Comparison of ENCODE assay signal across 21 cellular contexts in the genomic region with DNA sequence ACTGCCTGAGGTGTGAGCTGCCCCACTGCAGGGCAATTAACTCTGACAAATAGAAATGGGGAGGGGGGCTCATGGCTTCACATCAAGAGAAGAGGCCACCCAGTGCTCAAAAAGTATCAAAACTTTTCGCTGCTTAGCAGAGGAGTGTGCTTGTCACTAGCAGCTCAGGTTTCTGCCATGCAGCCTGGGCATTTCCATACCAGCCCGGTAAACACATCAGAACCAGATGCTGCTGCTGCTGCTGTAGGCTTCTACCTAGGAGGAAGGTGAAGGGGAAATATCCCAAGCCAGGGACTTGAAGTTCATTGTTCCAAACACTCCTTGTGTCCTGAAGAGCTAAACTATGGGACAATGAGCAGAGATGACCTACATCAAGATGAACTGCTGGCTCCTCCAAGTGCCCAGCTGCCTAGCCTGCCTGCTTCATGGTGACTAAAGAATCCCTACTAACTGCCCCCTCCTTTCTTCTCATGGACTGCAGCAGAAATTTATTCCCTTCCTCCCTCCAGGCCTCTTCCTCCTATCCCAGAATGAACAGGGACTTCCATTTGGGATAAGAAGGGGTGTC. TPM values are rescaled to one million over a fixed set of nuclear protein-coding genes. Genes with fewer than 3 reads are reported as not detected.
A peak's percentile ranks its signal among the peaks of the same experiment; 100 is the strongest.
DNase-seq lines count a peak whose midpoint lies in the region; FAIRE-seq and TF ChIP-seq lines count a peak whose summit lies in the region.
"Had no signal": no experiment of that assay in that cellular context is flagged by ENCODE, and none has a peak within 500 bp of the region (broad histone marks: within the 10 kb centered on the region; RNA-seq: fewer than 3 reads in every experiment).

No MANE protein-coding gene starts in this region.

- H3K27ac ChIP-seq in kidney (ENCODE audit: low read depth in 2 of 2, low read length in 2 of 2) (peak overlapping the region; percentile 89 to 94), neural progenitor cell (no peak overlapping the region)
- H3K27ac ChIP-seq: 22Rv1, SJCRH30 had no signal

- TF ChIP-seq CTCF in kidney (IDR thresholded peaks at IDR 0.05; ENCODE audit: borderline replicate concordance, extremely low read depth, insufficient read depth) (no peak), neural progenitor cell (IDR thresholded peaks at IDR 0.05) (no peak)

- H2AFZ ChIP-seq in neural progenitor cell (replicated peaks) = no peak overlapping the region

- DNase-seq in DMS 273 (lab: John Stamatoyannopoulos, UW; ENCODE audit: unreplicated experiment) (peak; percentile 62), DMS 273 treated with DMSO at 0.1 percent for 48 hours (lab: John Stamatoyannopoulos, UW) (no peak), kidney (no peak), neural progenitor cell (ENCODE audit: low spot score) (no peak), urothelium cell line (ENCODE audit: low spot score) (no peak), kidney glomerular epithelial cell (lab: John Stamatoyannopoulos, UW) (no peak), hippocampal formation (lab: John Stamatoyannopoulos, UW) (no peak), HK-2 (ENCODE audit: unreplicated experiment) (no peak)
- DNase-seq: DMS53, Kasumi-1, MM.1S, NCI-H1092, NCI-H146, NCI-H2081, NCI-H2171 treated with DMSO at 0.1 percent for 48 hours, NCI-H446 treated with DMSO at 0.1 percent for 48 hours, NCI-H69, SJCRH30 had no signal

- H3K27me3 ChIP-seq in neural progenitor cell = peaks cover 100% of the 10 kb centered on the region

- H3K4me3 ChIP-seq in kidney (ENCODE audit: low read length in 2 of 2) (peak overlapping the region; percentile 43 to 74), neural progenitor cell (no peak overlapping the region)
- H3K4me3 ChIP-seq: HAP-1, SJCRH30 had no signal

- peak overlapping the region; percentile 97 for H3K4me3 Mint-ChIP-seq in neural progenitor cell
- H3K4me3 Mint-ChIP-seq: B cell had no signal

- intact Hi-C loops in kidney (cut with DNase I) = no loop called here

- H3K4me1 Mint-ChIP-seq in neural progenitor cell = peaks cover 69% of the 10 kb centered on the region

- no peaks in the 10 kb centered on the region for H3K9me3 ChIP-seq in kidney (ENCODE audit: control insufficient read depth in 1 of 2, low read length in 2 of 2)
- H3K9me3 ChIP-seq in neural progenitor cell (ENCODE audit: low read depth) = no peaks in the 10 kb centered on the region
- H3K9me3 ChIP-seq: HAP-1, SJCRH30 had no signal

- no peaks in the 10 kb centered on the region for H3K9me3 Mint-ChIP-seq in neural progenitor cell

- peaks cover 37% of the 10 kb centered on the region for H3F3A ChIP-seq in neural progenitor cell (ENCODE audit: low read depth)

- peak overlapping the region; percentile 21 for H3K27ac Mint-ChIP-seq in neural progenitor cell
- H3K27ac Mint-ChIP-seq: B cell had no signal

- H3K9ac ChIP-seq in kidney (ENCODE audit: low read length in 2 of 2) (peak overlapping the region in 1 of 2 donors; percentile 89), neural progenitor cell (no peak overlapping the region)

- peaks cover 0 to 5% of the 10 kb centered on the region in 2 donors for H3K4me1 ChIP-seq in kidney (ENCODE audit: control insufficient read depth in 1 of 2, insufficient read depth in 1 of 2, low read depth in 1 of 2, low read length in 2 of 2)
- H3K4me1 ChIP-seq in neural progenitor cell = peaks cover 23% of the 10 kb centered on the region
- H3K4me1 ChIP-seq: SJCRH30 had no signal

- H3K79me2 ChIP-seq in neural progenitor cell (ENCODE audit: low read depth) = no peaks in the 10 kb centered on the region

- peaks cover 71% of the 10 kb centered on the region for H4K20me1 ChIP-seq in neural progenitor cell (ENCODE audit: low read depth)

- H3K36me3 ChIP-seq in kidney (ENCODE audit: control insufficient read depth in 1 of 2, insufficient read depth in 2 of 2, low read length in 2 of 2) (no peaks in the 10 kb centered on the region), neural progenitor cell (no peaks in the 10 kb centered on the region)
- H3K36me3 ChIP-seq: HAP-1, SJCRH30 had no signal

- peaks cover 42% of the 10 kb centered on the region for H3K27me3 Mint-ChIP-seq in neural progenitor cell (ENCODE audit: insufficient read depth, low read depth)

- H3K4me2 ChIP-seq in neural progenitor cell = no peak overlapping the region

- no peak for FAIRE-seq in kidney (lab: Jason Lieb, UNC)
- FAIRE-seq in urothelium cell line (lab: Jason Lieb, UNC) = peak; percentile 52

- peaks cover 3% of the 10 kb centered on the region for H3K36me3 Mint-ChIP-seq in neural progenitor cell

RNA-seq across cellular contexts. Expression of a gene that starts 16.4 kb away (rescaled TPM):
- 118 TPM for total RNA-seq in kidney
- 31.4 TPM for polyA plus RNA-seq in kidney (ENCODE audit: insufficient read depth, low read depth, low replicate concordance)
- total RNA-seq in neural progenitor cell (ENCODE audit: low replicate concordance) = 0.25 TPM in 1 of 2 replicates, not detected in the other

Comparison
In these comparisons a context has a peak if more than half of its experiments do, and no peak if none do; other contexts are left out.
1. RNA of a gene that starts 16.4 kb away (total RNA-seq): 118 TPM in kidney (single experiment); 0.25 TPM in neural progenitor cell; every median in the first group is over 10 times any median in the second.